Comparison of ENCODE assay signal across 9 cellular contexts in genomic region chr5:55159763-55160492, GRCh38. TPM values are rescaled to one million over a fixed set of nuclear protein-coding genes. Genes with fewer than 3 reads are reported as not detected.
DNase-seq lines count a peak whose midpoint lies in the region; ATAC-seq and TF ChIP-seq lines count a peak whose summit lies in the region.
"Had no signal": no experiment of that assay in that cellular context is flagged by ENCODE, and none has a peak within 500 bp of the region (broad histone marks: within the 10 kb centered on the region; RNA-seq: fewer than 3 reads in every experiment).

Gene GPX8 (plus strand): TSS chr5:55160171. CDS start chr5:55160193, 22 bp downstream.

- DNase-seq in CD1c-positive myeloid dendritic cell (ENCODE audit: extremely low spot score): peak; percentile 46
- peak; percentile 72 for DNase-seq in HEK293T (ENCODE audit: extremely low spot score)
- peak; percentile 73 for DNase-seq in Panc1 (ENCODE audit: low read depth, low spot score)
- DNase-seq in effector CD8-positive, alpha-beta T cell (lab: John Stamatoyannopoulos, UW): peak; percentile 4
- DNase-seq in medulla oblongata (ENCODE audit: extremely low spot score): peak; percentile 56
- DNase-seq in tibial nerve (ENCODE audit: low spot score in 2 of 2): peak in 1 of 2 donors; percentile 40
- DNase-seq in NCI-H1930 (lab: John Stamatoyannopoulos, UW): no peak
- no peak for DNase-seq in GM10248 (ENCODE audit: extremely low spot score)

- peak within 1 kb of the TSS; percentile 70 to 82 for H3K4me3 ChIP-seq in Panc1 (ENCODE audit: low read depth in 2 of 2, low read length in 2 of 2)
- peak within 1 kb of the TSS; percentile 20 to 56 (median 35) for H3K4me3 ChIP-seq in tibial nerve

- TF ChIP-seq EP300 in tibial nerve (IDR thresholded peaks at IDR 0.05): peak in 1 of 2 donors; percentile 58

- POLR2A ChIA-PET in HEK293T (lab: Yijun Ruan, JAX): interaction anchor here (0.6 to 1.3 kb wide), 6 partner anchors 10 to 254 kb away, joined by 3 to 9 read pairs (median 4); no protein-coding TSS in a partner anchor
- POLR2A ChIA-PET in Panc1 (lab: Charles Lee): interaction anchor here (0.6 to 1.0 kb wide), 2 partner anchors 194 to 1978 kb away, joined by 4 to 6 read pairs; no protein-coding TSS in a partner anchor
- POLR2A ChIA-PET in GM10248 (lab: Yijun Ruan, JAX): no interaction called here

- peaks cover 5% of the 10 kb centered on the region; the same call in 1 of the 2 replicates for H3K4me1 ChIP-seq in Panc1 (ENCODE audit: control insufficient read depth, insufficient read depth, low read length)
- peaks cover 0 to 23% (median 0%) of the 10 kb centered on the region in 4 donors for H3K4me1 ChIP-seq in tibial nerve

- H3K27ac ChIP-seq in Panc1 (ENCODE audit: low read length) (peak within 1 kb of the TSS; percentile 98), tibial nerve (peak within 1 kb of the TSS; percentile 7 to 87 (median 52))

- no TSS peak for BruUV-seq in Panc1 (replicated peaks; lab: Mats Ljungman, UMichigan)

- intact Hi-C loops in Panc1 (cut with micrococcal nuclease; ENCODE audit: unreplicated experiment): loop anchor here (5.0 kb wide), 1 partner anchor 643 kb away; the partner anchor contains the start of gene SNX18

- CTCF ChIA-PET in HEK293T (lab: Yijun Ruan, JAX): interaction anchor here (0.6 to 1.5 kb wide), 19 partner anchors 10 to 643 kb away, joined by 3 to 18 read pairs (median 4); no protein-coding TSS in a partner anchor
- CTCF ChIA-PET in Panc1 (lab: Charles Lee): interaction anchor here (0.7 to 1.7 kb wide), 9 partner anchors 10 to 643 kb away, joined by 3 to 19 read pairs (median 6); partner anchors contain the start of gene SNX18
- CTCF ChIA-PET in GM10248 (lab: Yijun Ruan, JAX): interaction anchor here (0.8 to 1.4 kb wide), 9 partner anchors 10 to 643 kb away, joined by 3 to 12 read pairs (median 4); partner anchors contain the start of genes CDC20B and SNX18

- no peak for TF ChIP-seq POLR2A in tibial nerve (IDR thresholded peaks at IDR 0.05)

- WGBS in tibial nerve, 2 donors: 2 to 3% methylated on average over 10 of the region's 10 CpGs

- peak; percentile 75 for TF ChIP-seq CTCF in Panc1 (IDR thresholded peaks at IDR 0.05)
- peak; percentile 25 to 65 (median 53) for TF ChIP-seq CTCF in tibial nerve (IDR thresholded peaks at IDR 0.05)
- TF ChIP-seq CTCF in GM10248 (IDR thresholded peaks at IDR 0.05; ENCODE audit: control extremely low read depth, extremely low read depth, low read depth, missing control alignments): no peak

- peak; percentile 96 for ATAC-seq in Panc1

- peaks cover 8% of the 10 kb centered on the region; the same call in 1 of the 2 replicates for H3K36me3 ChIP-seq in Panc1 (ENCODE audit: control insufficient read depth, insufficient read depth, low read length)
- peaks cover 0 to 19% (median 0%) of the 10 kb centered on the region in 3 donors for H3K36me3 ChIP-seq in tibial nerve

- H3K27me3 ChIP-seq in Panc1 (ENCODE audit: control insufficient read depth, insufficient read depth, low read length) (no peaks in the 10 kb centered on the region; the same call in 1 of the 2 replicates), tibial nerve (no peaks in the 10 kb centered on the region)

- in situ Hi-C loops in Panc1 (cut with HindIII; ENCODE audit: low pct_unique_long_range_greater_than_20kb, low sequenced_read_pairs): no loop called here

- H3K9me3 ChIP-seq in Panc1 (ENCODE audit: control insufficient read depth, insufficient read depth, low read depth, low read length) (no peaks in the 10 kb centered on the region), tibial nerve (no peaks in the 10 kb centered on the region)

TF ChIP-seq in HEK293T, 16 proteins besides CTCF, POLR2A, EP300 and RAD21:
- TF ChIP-seq ZNF384 (IDR thresholded peaks at IDR 0.05) (0 out of 2 replicates have a peak, but pooled peaks have one; percentile 8), CTBP1 (IDR thresholded peaks at IDR 0.05; ENCODE audit: borderline replicate concordance) (no peak), NFRKB (IDR thresholded peaks at IDR 0.05) (no peak), SUZ12 (IDR thresholded peaks at IDR 0.05) (no peak)

RNA-seq across cellular contexts. Expression of gene GPX8, which starts in this region (rescaled TPM):
- total RNA-seq in Panc1 (2021; ENCODE audit: unreplicated experiment) (24.8 TPM), tibial nerve (10 to 100 TPM; 12.0 to 26.7 (median 19.5) TPM)
- polyA plus RNA-seq in Panc1 (2012; ENCODE audit: insufficient read length): 18.8 TPM
- total RNA-seq: T-helper 2 cell treated with Interferon-gamma antibody and Interleukin-4, amounts not matched to agents 100 ng/mL and 5 ng/mL, for 36 hours had no signal

Comparison
In these comparisons a context has a peak if more than half of its experiments do, and no peak if none do; other contexts are left out.
1. DNase-seq: peak in CD1c-positive myeloid dendritic cell (single experiment), HEK293T (single experiment), Panc1 (single experiment), effector CD8-positive, alpha-beta T cell (single experiment) and medulla oblongata (single experiment); none in NCI-H1930 (0 of 2) and GM10248 (single experiment).